In the genomic region with DNA sequence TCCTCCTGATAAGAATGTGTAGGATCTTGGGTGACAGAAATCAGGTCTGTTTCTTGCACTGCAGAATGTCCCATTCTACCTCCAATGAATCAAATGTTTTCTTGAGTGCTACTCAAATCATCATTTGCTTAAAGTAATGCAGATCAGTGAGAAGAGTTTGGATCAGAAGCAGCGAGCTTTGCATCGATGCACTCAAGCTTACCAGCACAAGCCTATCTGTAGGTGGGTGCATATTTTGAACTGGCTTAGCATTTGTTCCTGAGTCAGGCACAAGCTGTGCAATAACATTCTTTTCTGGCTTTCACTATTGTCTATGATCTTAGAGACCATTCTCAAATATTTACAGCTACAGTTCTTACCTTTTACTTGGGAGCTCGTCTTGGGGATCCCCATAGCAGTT, we compare ENCODE assay signal across 21 cellular contexts.
DNase-seq lines count a peak whose midpoint lies in the region; ATAC-seq, FAIRE-seq and TF ChIP-seq lines count a peak whose summit lies in the region.
"Had no signal": no experiment of that assay in that cellular context is flagged by ENCODE, and none has a peak within 500 bp of the region (broad histone marks: within the 10 kb centered on the region; RNA-seq: fewer than 3 reads in every experiment).

No MANE protein-coding gene starts in this region.

- SMC1A ChIA-PET in GM12878 (lab: Charles Lee; ENCODE audit: uncharacterized antibody, unreplicated experiment), result interaction anchor here (0.8 to 1.2 kb wide), 3 partner anchors 14 to 30 kb away, joined by 3 to 4 read pairs (median 4); no protein-coding TSS in a partner anchor

- H3K36me3 ChIP-seq in GM23338 (ENCODE audit: insufficient read depth) (no peaks in the 10 kb centered on the region), GM12878 (ENCODE audit: control insufficient read depth in 2 of 2, insufficient read depth in 2 of 2, low read length in 1 of 2) (no peaks in the 10 kb centered on the region)
- H3K36me3 ChIP-seq: BLaER1 had no signal

- TF ChIP-seq CTCF in GM23338 (conservative IDR thresholded peaks at IDR 0.05; ENCODE audit: low read depth in 2 of 2) (no peak), GM12878 (IDR thresholded peaks at IDR 0.05 in 2 of 3, conservative IDR thresholded peaks at IDR 0.05 in 1 of 3; ENCODE audit: control insufficient read depth in 2 of 3, extremely low read depth in 1 of 3, insufficient read depth in 1 of 3, low read depth in 3 of 3, low read length in 3 of 3) (no peak)

- DNase-seq in GM23338 (ENCODE audit: low spot score) (no peak), GM12878 (ENCODE audit: low read depth, low spot score) (no peak), putamen (ENCODE audit: low spot score) (peak; percentile 26), HCEC 1CT (no peak), UCSD-AML1 (lab: John Stamatoyannopoulos, UW; ENCODE audit: unreplicated experiment) (no peak)
- DNase-seq: CD4-positive, CD25-positive, alpha-beta regulatory T cell; CD8-positive, alpha-beta T cell; DMS 273 treated with DMSO at 0.1 percent for 48 hours; DMS79; EL; GDM1; H7 had no signal

- H3K79me2 ChIP-seq in GM23338 (replicated peaks; ENCODE audit: insufficient read depth) (no peaks in the 10 kb centered on the region), GM12878 (ENCODE audit: control insufficient read depth, insufficient read depth, low read length) (no peaks in the 10 kb centered on the region)

- ATAC-seq in GM23338 (no peak), GM12878 (peak; percentile 15; the same call in 2 of the 3 replicates), GM18907 (IDR thresholded peaks at IDR 0.05; ENCODE audit: unreplicated experiment) (no peak)
- ATAC-seq: CD8-positive, alpha-beta T cell; HCT116 had no signal

- H3K4me3 ChIP-seq in GM23338 (no peak overlapping the region), GM12878 (no peak overlapping the region)
- H3K4me3 ChIP-seq: BLaER1 had no signal

- no TSS peak for BruUV-seq in GM12878 (replicated peaks; lab: Mats Ljungman, UMichigan)

- H4K20me1 ChIP-seq in GM23338 (replicated peaks; ENCODE audit: insufficient read depth) (no peaks in the 10 kb centered on the region; the same call in 1 of the 2 replicates), GM12878 (ENCODE audit: control insufficient read depth, insufficient read depth) (no peaks in the 10 kb centered on the region)
- H4K20me1 ChIP-seq: BLaER1 had no signal

- H3K9me3 Mint-ChIP-seq in GM23338, result no peaks in the 10 kb centered on the region
- H3K9me3 Mint-ChIP-seq: CD4-positive, CD25-positive, alpha-beta regulatory T cell; CD8-positive, alpha-beta T cell had no signal

- no peak overlapping the region for H3K27ac ChIP-seq in GM23338 (ENCODE audit: low read depth)
- no peak overlapping the region for H3K27ac ChIP-seq in GM12878 (ENCODE audit: control insufficient read depth, insufficient read depth)
- H3K27ac ChIP-seq: BLaER1, C4-2B had no signal

- FAIRE-seq in GM12878 (lab: Jason Lieb, UNC), result no peak
- FAIRE-seq: D721Med, GM12891, GM18507, H1 had no signal

- intact Hi-C loops in GM12878 (cut with micrococcal nuclease; ENCODE audit: unreplicated experiment), result no loop called here

- H3F3A ChIP-seq in GM23338 (replicated peaks; ENCODE audit: low read depth), result no peaks in the 10 kb centered on the region

- H3K9me2 ChIP-seq in GM23338 (ENCODE audit: insufficient read depth), result no peaks in the 10 kb centered on the region

- H2AFZ ChIP-seq in GM23338 (0 out of 2 replicates have a peak overlapping the region, but pooled peaks have one; percentile 14), GM12878 (ENCODE audit: control insufficient read depth, low read depth, low read length) (no peak overlapping the region)

- TF ChIP-seq EP300 in GM12878 (IDR thresholded peaks at IDR 0.05; ENCODE audit: borderline replicate concordance in 1 of 2, control insufficient read depth in 1 of 2, low read depth in 2 of 2, low read length in 2 of 2), result no peak

- H3K27me3 ChIP-seq in GM23338 (ENCODE audit: insufficient read depth) (no peaks in the 10 kb centered on the region), GM12878 (replicated peaks in 1 of 2; ENCODE audit: control insufficient read depth in 2 of 2, insufficient read depth in 2 of 2, low read length in 1 of 2) (0 out of 4 replicates have a peak, but pooled peaks cover 0 to 3% of the 10 kb centered on the region in 2 experiments)
- H3K27me3 ChIP-seq: BLaER1 had no signal

- no peaks in the 10 kb centered on the region for H3K4me1 Mint-ChIP-seq in GM23338

- H3K27me3 Mint-ChIP-seq in GM23338 (ENCODE audit: insufficient read depth, low read depth, poor library complexity), result peaks cover 7% of the 10 kb centered on the region

- POLR2A ChIA-PET in GM12878 (lab: Charles Lee), result interaction anchor here (1.0 kb wide), 1 partner anchor 11 kb away, joined by 8 read pairs; no protein-coding TSS in a partner anchor

- in situ Hi-C loops in GM12878 (cut with MboI), result no loop called here

- no peak for TF ChIP-seq POLR2A in GM12878 (IDR thresholded peaks at IDR 0.05; ENCODE audit: low read depth, low read length)

- WGBS in GM12878 (ENCODE audit: insufficient coverage, insufficient replicate concordance, low lambda C conversion rate, missing lambda C conversion rate), result 21% methylated on average over 3 of the region's 3 CpGs

- no peak overlapping the region for H3K9ac ChIP-seq in GM12878 (ENCODE audit: control insufficient read depth, insufficient read depth, low read length)
- H3K9ac ChIP-seq: BLaER1 had no signal

- H3K4me2 ChIP-seq in GM23338 (no peak overlapping the region), GM12878 (ENCODE audit: control insufficient read depth, insufficient read depth) (no peak overlapping the region)
- H3K4me2 ChIP-seq: BLaER1 had no signal

- RAD21 ChIA-PET in GM12878 (lab: Charles Lee; ENCODE audit: unreplicated experiment), result no interaction called here

- H3K36me3 Mint-ChIP-seq in GM23338 (ENCODE audit: low read depth), result no peaks in the 10 kb centered on the region
- H3K36me3 Mint-ChIP-seq: CD4-positive, CD25-positive, alpha-beta regulatory T cell; CD8-positive, alpha-beta T cell had no signal

- H3K9me3 ChIP-seq in GM12878 (replicated peaks; ENCODE audit: control insufficient read depth, insufficient read depth, low read length), result no peaks in the 10 kb centered on the region
- H3K9me3 ChIP-seq: BLaER1 had no signal

- H3K27ac Mint-ChIP-seq in GM23338, result no peak overlapping the region
- H3K27ac Mint-ChIP-seq: B cell; CD4-positive, CD25-positive, alpha-beta regulatory T cell; CD8-positive, alpha-beta T cell had no signal

- TF ChIP-seq RAD21 in GM12878 (IDR thresholded peaks at IDR 0.05; ENCODE audit: insufficient read depth, low read depth, low read length), result no peak

- H3K4me3 Mint-ChIP-seq in GM23338, result no peak overlapping the region
- H3K4me3 Mint-ChIP-seq: B cell; CD4-positive, CD25-positive, alpha-beta regulatory T cell; CD8-positive, alpha-beta T cell had no signal

- CTCF ChIA-PET in GM12878 (lab: Yijun Ruan, JAX), result interaction anchor here (1.0 to 1.5 kb wide), 3 partner anchors 30 to 186 kb away, joined by 3 read pairs; no protein-coding TSS in a partner anchor

- H3K4me1 ChIP-seq in GM23338 (ENCODE audit: insufficient read depth) (no peaks in the 10 kb centered on the region), GM12878 (ENCODE audit: control insufficient read depth, insufficient read depth, low read length) (no peaks in the 10 kb centered on the region; the same call in 1 of the 2 replicates)
- H3K4me1 ChIP-seq: BLaER1 had no signal

TF ChIP-seq in GM23338, 12 proteins besides CTCF, POLR2A, EP300 and RAD21:
- TF ChIP-seq NANOG (IDR thresholded peaks at IDR 0.05; ENCODE audit: borderline replicate concordance) (no peak), ZNF114 (CRISPR knock-in tag; IDR thresholded peaks at IDR 0.05) (no peak), EZH2phosphoT487 (IDR thresholded peaks at IDR 0.05; ENCODE audit: unreplicated experiment) (no peak), POLR2AphosphoS5 (IDR thresholded peaks at IDR 0.05; ENCODE audit: low read depth) (no peak), STAT1 (IDR thresholded peaks at IDR 0.05; ENCODE audit: unreplicated experiment) (no peak), EZH2 (IDR thresholded peaks at IDR 0.05; ENCODE audit: low read depth, unreplicated experiment) (no peak)

TF ChIP-seq in GM12878, 131 proteins besides CTCF, POLR2A, EP300 and RAD21 (continues in another document):
- TF ChIP-seq CBX3 (IDR thresholded peaks at IDR 0.05; ENCODE audit: borderline replicate concordance, low read depth) (no peak), NFXL1 (IDR thresholded peaks at IDR 0.05; ENCODE audit: borderline replicate concordance) (no peak), MEF2B (IDR thresholded peaks at IDR 0.05; ENCODE audit: partially characterized antibody, poor library complexity, severe bottlenecking) (no peak)
- TF ChIP-seq, protein P1, sequence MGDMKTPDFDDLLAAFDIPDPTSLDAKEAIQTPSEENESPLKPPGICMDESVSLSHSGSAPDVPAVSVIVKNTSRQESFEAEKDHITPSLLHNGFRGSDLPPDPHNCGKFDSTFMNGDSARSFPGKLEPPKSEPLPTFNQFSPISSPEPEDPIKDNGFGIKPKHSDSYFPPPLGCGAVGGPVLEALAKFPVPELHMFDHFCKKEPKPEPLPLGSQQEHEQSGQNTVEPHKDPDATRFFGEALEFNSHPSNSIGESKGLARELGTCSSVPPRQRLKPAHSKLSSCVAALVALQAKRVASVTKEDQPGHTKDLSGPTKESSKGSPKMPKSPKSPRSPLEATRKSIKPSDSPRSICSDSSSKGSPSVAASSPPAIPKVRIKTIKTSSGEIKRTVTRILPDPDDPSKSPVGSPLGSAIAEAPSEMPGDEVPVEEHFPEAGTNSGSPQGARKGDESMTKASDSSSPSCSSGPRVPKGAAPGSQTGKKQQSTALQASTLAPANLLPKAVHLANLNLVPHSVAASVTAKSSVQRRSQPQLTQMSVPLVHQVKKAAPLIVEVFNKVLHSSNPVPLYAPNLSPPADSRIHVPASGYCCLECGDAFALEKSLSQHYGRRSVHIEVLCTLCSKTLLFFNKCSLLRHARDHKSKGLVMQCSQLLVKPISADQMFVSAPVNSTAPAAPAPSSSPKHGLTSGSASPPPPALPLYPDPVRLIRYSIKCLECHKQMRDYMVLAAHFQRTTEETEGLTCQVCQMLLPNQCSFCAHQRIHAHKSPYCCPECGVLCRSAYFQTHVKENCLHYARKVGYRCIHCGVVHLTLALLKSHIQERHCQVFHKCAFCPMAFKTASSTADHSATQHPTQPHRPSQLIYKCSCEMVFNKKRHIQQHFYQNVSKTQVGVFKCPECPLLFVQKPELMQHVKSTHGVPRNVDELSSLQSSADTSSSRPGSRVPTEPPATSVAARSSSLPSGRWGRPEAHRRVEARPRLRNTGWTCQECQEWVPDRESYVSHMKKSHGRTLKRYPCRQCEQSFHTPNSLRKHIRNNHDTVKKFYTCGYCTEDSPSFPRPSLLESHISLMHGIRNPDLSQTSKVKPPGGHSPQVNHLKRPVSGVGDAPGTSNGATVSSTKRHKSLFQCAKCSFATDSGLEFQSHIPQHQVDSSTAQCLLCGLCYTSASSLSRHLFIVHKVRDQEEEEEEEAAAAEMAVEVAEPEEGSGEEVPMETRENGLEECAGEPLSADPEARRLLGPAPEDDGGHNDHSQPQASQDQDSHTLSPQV (IDR thresholded peaks at IDR 0.05), result no peak
- TF ChIP-seq, protein P2, sequence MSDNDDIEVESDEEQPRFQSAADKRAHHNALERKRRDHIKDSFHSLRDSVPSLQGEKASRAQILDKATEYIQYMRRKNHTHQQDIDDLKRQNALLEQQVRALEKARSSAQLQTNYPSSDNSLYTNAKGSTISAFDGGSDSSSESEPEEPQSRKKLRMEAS (IDR thresholded peaks at IDR 0.05; ENCODE audit: low read depth, low read length), result no peak
